1 cellular context compared by ENCODE assay signal in genomic region chr19:41709951-41710645, GRCh38.
TF ChIP-seq lines count a peak whose summit lies in the region.

No MANE protein-coding gene starts in this region.

TF ChIP-seq in HepG2, 621 proteins besides CTCF, POLR2A, EP300 and RAD21:
- TF ChIP-seq CREB1 (IDR thresholded peaks at IDR 0.05) (0 out of 2 replicates have a peak, but pooled peaks have one; percentile 25), CREB1 (CRISPR knock-in tag; IDR thresholded peaks at IDR 0.05) (no peak), ZNF121 (CRISPR knock-in tag; IDR thresholded peaks at IDR 0.05) (no peak)
